Comparison of ENCODE assay signal across 25 cellular contexts in genomic region chr11:16170448-16170847, GRCh38.
"Had no signal": no experiment of that assay in that cellular context is flagged by ENCODE, and none has a peak within 500 bp of the region (broad histone marks: within the 10 kb centered on the region; RNA-seq: fewer than 3 reads in every experiment).

No MANE protein-coding gene starts in this region.

- H3K4me1 ChIP-seq: vagina had no signal

- H3K36me3 Mint-ChIP-seq: activated naive CD4-positive, alpha-beta T cell treated with anti-CD3 and anti-CD28 coated beads, Interleukin-2, amount 50 U/mL, for 24 hours; type B pancreatic cell had no signal

- H3K4me2 ChIP-seq: hepatocyte had no signal

- H3K36me3 ChIP-seq: sigmoid colon, thoracic aorta, vagina, WERI-Rb-1 had no signal

- H3K4me1 Mint-ChIP-seq: activated CD4-positive, alpha-beta T cell treated with anti-CD3 and anti-CD28 coated beads, Interleukin-2, amount 10 ng/mL, durations not matched to agents 7 days and 5 days; activated naive CD4-positive, alpha-beta T cell treated with anti-CD3 and anti-CD28 coated beads, Interleukin-2, amount 50 U/mL, for 24 hours had no signal

- H3K27me3 Mint-ChIP-seq: activated CD4-positive, alpha-beta T cell treated with anti-CD3 and anti-CD28 coated beads, Interleukin-2, amount 10 ng/mL, durations not matched to agents 7 days and 5 days; activated naive CD4-positive, alpha-beta T cell treated with anti-CD3 and anti-CD28 coated beads, Interleukin-2, amount 50 U/mL, for 24 hours; progenitor cell of endocrine pancreas; type B pancreatic cell had no signal

- H3K9me3 Mint-ChIP-seq: activated CD4-positive, alpha-beta T cell treated with anti-CD3 and anti-CD28 coated beads, Interleukin-2, amount 10 ng/mL, durations not matched to agents 7 days and 5 days; activated naive CD4-positive, alpha-beta T cell treated with anti-CD3 and anti-CD28 coated beads, Interleukin-2, amount 50 U/mL, for 24 hours; neural crest cell; T-helper 2 cell treated with Interferon-gamma antibody and Interleukin-4, amounts not matched to agents 5 μg/mL and 100 μg/mL, for 36 hours; type B pancreatic cell had no signal

- H3K4me3 Mint-ChIP-seq: activated CD4-positive, alpha-beta T cell treated with anti-CD3 and anti-CD28 coated beads, Interleukin-2, amount 10 ng/mL, durations not matched to agents 7 days and 5 days; activated CD8-positive, alpha-beta T cell treated with anti-CD3 and anti-CD28 coated beads, Interleukin-2, amount 10 ng/mL, durations not matched to agents 7 days and 5 days; activated naive CD4-positive, alpha-beta T cell treated with anti-CD3 and anti-CD28 coated beads, Interleukin-2, amount 50 U/mL, for 24 hours; neural crest cell; T-helper 2 cell treated with Interferon-gamma antibody and Interleukin-4, amounts not matched to agents 5 μg/mL and 100 μg/mL, for 36 hours; type B pancreatic cell had no signal

- H3K9me3 ChIP-seq: sigmoid colon, thoracic aorta, vagina had no signal

- H2AFZ ChIP-seq: hepatocyte had no signal

- H3K4me3 ChIP-seq: hepatocyte, sigmoid colon, thoracic aorta, vagina had no signal

- H3K27me3 ChIP-seq: hepatocyte, sigmoid colon, vagina had no signal

- H3K27ac Mint-ChIP-seq: activated CD4-positive, alpha-beta T cell treated with anti-CD3 and anti-CD28 coated beads, Interleukin-2, amount 10 ng/mL, durations not matched to agents 7 days and 5 days; activated CD8-positive, alpha-beta T cell treated with anti-CD3 and anti-CD28 coated beads, Interleukin-2, amount 10 ng/mL, durations not matched to agents 7 days and 5 days; activated naive CD4-positive, alpha-beta T cell treated with anti-CD3 and anti-CD28 coated beads, Interleukin-2, amount 50 U/mL, for 24 hours; progenitor cell of endocrine pancreas; T-helper 2 cell treated with Interferon-gamma antibody and Interleukin-4, amounts not matched to agents 5 μg/mL and 100 μg/mL, for 36 hours had no signal

- DNase-seq: activated CD4-positive, alpha-beta T cell treated with anti-CD3 and anti-CD28 coated beads, Interleukin-2, amount 10 ng/mL, durations not matched to agents 7 days and 5 days; activated CD4-positive, CD25-positive, alpha-beta regulatory T cell treated with anti-CD3 and anti-CD28 coated beads, Interleukin-2, amount 50 U/mL, for 72 hours; activated CD8-positive, alpha-beta T cell treated with anti-CD3 and anti-CD28 coated beads, Interleukin-2, amount 10 ng/mL, durations not matched to agents 7 days and 5 days; activated gamma-delta T cell treated with Interleukin-2 at 50 U/mL for 16 hours; anterior cingulate cortex; central memory CD4-positive, alpha-beta T cell; dermis blood vessel endothelial cell; effector CD8-positive, alpha-beta T cell; foreskin melanocyte; kidney glomerular epithelial cell; retina; sigmoid colon; stimulated activated CD4-positive, alpha-beta T cell treated with anti-CD3 and anti-CD28 coated beads, Interleukin-2, amount 100 ng/mL, for 48 hours; stimulated activated CD8-positive, alpha-beta memory T cell treated with anti-CD3 and anti-CD28 coated beads, Interleukin-4, amount 100 ng/mL, for 48 hours; stimulated activated naive CD4-positive, alpha-beta T cell; WERI-Rb-1 had no signal

- H3K27ac ChIP-seq: hepatocyte, sigmoid colon, thoracic aorta, vagina, WERI-Rb-1 had no signal

- H3K79me2 ChIP-seq: hepatocyte had no signal

- ATAC-seq: activated CD8-positive, alpha-beta T cell treated with anti-CD3 and anti-CD28 coated beads, Interleukin-2, amount 10 ng/mL, durations not matched to agents 7 days and 5 days; esophagus mucosa had no signal
